19 cellular contexts compared by ENCODE assay signal in the genomic region with DNA sequence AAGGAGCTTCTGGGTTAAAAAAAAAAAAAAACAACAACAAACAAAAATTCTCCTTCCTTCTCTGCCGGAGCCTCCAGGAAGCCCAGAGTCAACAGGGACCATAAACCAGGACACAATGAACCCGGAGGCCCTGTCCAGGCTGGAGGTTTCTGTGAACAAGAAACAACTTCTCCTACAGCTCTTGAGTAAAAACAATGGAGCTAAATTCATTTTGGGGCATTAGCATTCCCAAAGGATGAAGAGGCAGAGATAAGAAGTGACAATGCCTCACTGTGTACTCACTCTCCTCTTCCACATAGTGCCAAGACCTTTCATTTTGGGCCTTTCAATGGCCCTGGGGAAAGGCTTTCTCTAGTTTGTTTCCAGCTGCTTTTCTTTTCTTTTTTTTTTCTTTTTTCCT. TPM values are rescaled to one million over a fixed set of nuclear protein-coding genes. Genes with fewer than 3 reads are reported as not detected.
DNase-seq lines count a peak whose midpoint lies in the region; ATAC-seq and TF ChIP-seq lines count a peak whose summit lies in the region.
"Had no signal": no experiment of that assay in that cellular context is flagged by ENCODE, and none has a peak within 500 bp of the region (broad histone marks: within the 10 kb centered on the region; RNA-seq: fewer than 3 reads in every experiment).

No MANE protein-coding gene starts in this region.

- no peak overlapping the region for H2AK5ac ChIP-seq in neuronal stem cell (ENCODE audit: low read depth, low read length)

- H3K9me3 Mint-ChIP-seq in Caco-2 (ENCODE audit: unreplicated experiment): no peaks in the 10 kb centered on the region
- H3K9me3 Mint-ChIP-seq: activated T-helper 1 cell treated with anti-CD3 and anti-CD28 coated beads, Interleukin-12 subunit alpha, Interleukin-12 subunit beta, Interleukin-2, Interleukin-4 antibody, amounts not matched to agents 30 ng/mL and 10 ng/mL and 1 ng/mL, durations not matched to agents 14 hours and 24 hours and 36 hours; stimulated activated naive CD8-positive, alpha-beta T cell treated with anti-CD3 and anti-CD28 coated beads, Interleukin-15, Interleukin-2, amounts not matched to agents 100 ng/mL and 50 ng/mL, for 24 hours had no signal

- H3K36me3 Mint-ChIP-seq in Caco-2 (ENCODE audit: insufficient read depth, unreplicated experiment): peaks cover 94% of the 10 kb centered on the region

- no peak overlapping the region for H2BK12ac ChIP-seq in neuronal stem cell (ENCODE audit: low read length)

- CTCF ChIA-PET in Caco-2 (lab: Charles Lee): no interaction called here

- no peak overlapping the region for H3K9ac ChIP-seq in neuronal stem cell (ENCODE audit: low read depth, low read length, poor library complexity)

- H2BK5ac ChIP-seq in neuronal stem cell (ENCODE audit: low read length): no peak overlapping the region

- peak overlapping the region; percentile 4 for H3K27ac Mint-ChIP-seq in Caco-2 (ENCODE audit: unreplicated experiment)
- H3K27ac Mint-ChIP-seq: activated T-helper 1 cell treated with anti-CD3 and anti-CD28 coated beads, Interleukin-12 subunit alpha, Interleukin-12 subunit beta, Interleukin-2, Interleukin-4 antibody, amounts not matched to agents 30 ng/mL and 10 ng/mL and 1 ng/mL, durations not matched to agents 14 hours and 24 hours and 36 hours; stimulated activated naive CD8-positive, alpha-beta T cell treated with anti-CD3 and anti-CD28 coated beads, Interleukin-15, Interleukin-2, amounts not matched to agents 100 ng/mL and 50 ng/mL, for 24 hours had no signal

- H3K4me2 ChIP-seq in neuronal stem cell (ENCODE audit: insufficient read depth, low read length, poor library complexity, severe bottlenecking): no peak overlapping the region

- peaks cover 40% of the 10 kb centered on the region for H3K4me1 ChIP-seq in Caco-2
- peaks cover 0 to 10% of the 10 kb centered on the region in 2 donors for H3K4me1 ChIP-seq in neuronal stem cell (ENCODE audit: control insufficient read depth in 2 of 2, insufficient read depth in 1 of 2, low read depth in 1 of 2, low read length in 2 of 2)

- H3K4me3 ChIP-seq in Caco-2 (ENCODE audit: low read depth, low read length) (no peak overlapping the region), fibroblast of pulmonary artery (replicated peaks; ENCODE audit: low read depth, low read length) (no peak overlapping the region), neuronal stem cell (ENCODE audit: low read length in 2 of 2) (no peak overlapping the region)
- H3K4me3 ChIP-seq: dorsolateral prefrontal cortex had no signal

- H3K79me1 ChIP-seq in neuronal stem cell (ENCODE audit: low read depth, low read length): peaks cover 4% of the 10 kb centered on the region

- WGBS in neuronal stem cell (ENCODE audit: extremely low coverage in 2 of 2, insufficient read length in 2 of 2, insufficient replicate concordance in 1 of 2), 2 donors: no CpG with 5 or more reads among the region's 2 CpGs

- peak overlapping the region; percentile 71 for H3K27ac ChIP-seq in neuronal stem cell (replicated peaks; ENCODE audit: low read length)
- H3K27ac ChIP-seq: neutrophil had no signal

- no peak overlapping the region for H3K4me3 Mint-ChIP-seq in Caco-2 (ENCODE audit: unreplicated experiment)
- H3K4me3 Mint-ChIP-seq: activated T-helper 1 cell treated with anti-CD3 and anti-CD28 coated beads, Interleukin-12 subunit alpha, Interleukin-12 subunit beta, Interleukin-2, Interleukin-4 antibody, amounts not matched to agents 30 ng/mL and 10 ng/mL and 1 ng/mL, durations not matched to agents 14 hours and 24 hours and 36 hours; stimulated activated naive CD8-positive, alpha-beta T cell treated with anti-CD3 and anti-CD28 coated beads, Interleukin-15, Interleukin-2, amounts not matched to agents 100 ng/mL and 50 ng/mL, for 24 hours had no signal

- H3K4ac ChIP-seq in neuronal stem cell (ENCODE audit: low read length): no peak overlapping the region

- DNase-seq in Caco-2 (no peak), NCI-H226 (peak; percentile 24), fibroblast of pulmonary artery (ENCODE audit: low read depth) (peak; percentile 80), neuronal stem cell (ENCODE audit: low spot score) (peak; percentile 21), SHP77 (lab: John Stamatoyannopoulos, UW) (no peak), iPS-NIHi11 (ENCODE audit: low spot score) (no peak)
- DNase-seq in activated CD4-positive, alpha-beta T cell treated with anti-CD3 and anti-CD28 coated beads for 4 hours: no peak
- DNase-seq: activated CD4-positive, alpha-beta T cell treated with anti-CD3 and anti-CD28 coated beads, Interleukin-2, amount 50 U/mL, for 48 hours; amygdala; BE2C; DMS53; dorsolateral prefrontal cortex; H7; NCI-H187; NCI-H774 had no signal

- H3K18ac ChIP-seq in neuronal stem cell (ENCODE audit: low read length): no peak overlapping the region

- H2BK120ac ChIP-seq in neuronal stem cell (ENCODE audit: low read depth, low read length): no peak overlapping the region

- no peak overlapping the region for H4K91ac ChIP-seq in neuronal stem cell (ENCODE audit: low read depth, low read length, poor library complexity)

- H2BK15ac ChIP-seq in neuronal stem cell (ENCODE audit: low read length): no peak overlapping the region

- H3K27me3 Mint-ChIP-seq in Caco-2 (ENCODE audit: insufficient read depth, unreplicated experiment): no peaks in the 10 kb centered on the region

- H2AFZ ChIP-seq in neuronal stem cell (ENCODE audit: low read length): no peak overlapping the region

- TF ChIP-seq CTCF in Caco-2 (IDR thresholded peaks at IDR 0.05; ENCODE audit: insufficient read depth in 1 of 2, low read depth in 1 of 2, low read length in 1 of 2, severe bottlenecking in 1 of 2, unreplicated experiment in 1 of 2) (no peak), fibroblast of pulmonary artery (IDR thresholded peaks at IDR 0.05; ENCODE audit: low read length, missing control alignments) (no peak)

- no peaks in the 10 kb centered on the region for H3K27me3 ChIP-seq in Caco-2 (replicated peaks; ENCODE audit: control insufficient read depth, insufficient read depth, low read length)
- H3K27me3 ChIP-seq in neuronal stem cell (ENCODE audit: control insufficient read depth in 3 of 3, insufficient read depth in 3 of 3, low read depth in 1 of 3, low read length in 3 of 3): no peaks in the 10 kb centered on the region
- H3K27me3 ChIP-seq: BE2C had no signal

- H3K9me3 ChIP-seq in Caco-2 (no peaks in the 10 kb centered on the region), neuronal stem cell (replicated peaks in 1 of 2; ENCODE audit: control insufficient read depth in 2 of 2, insufficient read depth in 1 of 2, low read depth in 1 of 2, low read length in 2 of 2) (no peaks in the 10 kb centered on the region)
- H3K9me3 ChIP-seq: BE2C, neutrophil had no signal

- H3K14ac ChIP-seq in neuronal stem cell (ENCODE audit: low read length): no peak overlapping the region

- POLR2A ChIA-PET in Caco-2 (lab: Charles Lee): interaction anchor here (0.7 to 0.8 kb wide), 2 partner anchors 23 to 1118 kb away, joined by 3 to 5 read pairs; no protein-coding TSS in a partner anchor

- no TSS peak for BruUV-seq in Caco-2 (replicated peaks; lab: Mats Ljungman, UMichigan)

- ATAC-seq in HG03039 (IDR thresholded peaks at IDR 0.05; ENCODE audit: unreplicated experiment): no peak

- no peak overlapping the region for H3K23ac ChIP-seq in neuronal stem cell (ENCODE audit: low read depth, low read length, poor library complexity)

- peaks cover 29% of the 10 kb centered on the region for H3K4me1 Mint-ChIP-seq in Caco-2 (ENCODE audit: low read depth, unreplicated experiment)

- intact Hi-C loops in Caco-2 (cut with micrococcal nuclease; ENCODE audit: unreplicated experiment): no loop called here

- H4K8ac ChIP-seq in neuronal stem cell (ENCODE audit: low read depth, low read length): no peak overlapping the region

- H3K36me3 ChIP-seq in Caco-2 (ENCODE audit: control insufficient read depth, insufficient read depth, low read length): peaks cover 3% of the 10 kb centered on the region
- no peaks in the 10 kb centered on the region for H3K36me3 ChIP-seq in neuronal stem cell (replicated peaks in 1 of 2; ENCODE audit: control insufficient read depth in 2 of 2, insufficient read depth in 2 of 2, low read length in 2 of 2)
- H3K36me3 ChIP-seq: BE2C, neutrophil had no signal

RNA-seq across cellular contexts. Expression of a gene that starts 9.0 kb away (rescaled TPM):
- 69.5 and 78.5 TPM in 2 replicates for total RNA-seq in Caco-2 (2022)
- polyA plus RNA-seq in neuronal stem cell (2013, experiment 1 of 2): 6.7 TPM
- 6.2 TPM for polyA plus RNA-seq in neuronal stem cell (2013, experiment 2 of 2)

RNA-seq across cellular contexts. Expression of a gene that starts 25.3 kb away (rescaled TPM):
- 16.1 and 17.1 TPM in 2 replicates for total RNA-seq in Caco-2 (2022)
- polyA plus RNA-seq in neuronal stem cell (2013, experiment 1 of 2): 6.6 TPM
- 6.9 TPM for polyA plus RNA-seq in neuronal stem cell (2013, experiment 2 of 2)

Comparison
In these comparisons a context has a peak if more than half of its experiments do, and no peak if none do; other contexts are left out.
1. DNase-seq: peak in NCI-H226 (single experiment), fibroblast of pulmonary artery (single experiment) and neuronal stem cell (single experiment); none in Caco-2 (0 of 2), activated CD4-positive, alpha-beta T cell treated with anti-CD3 and anti-CD28 coated beads for 4 hours (0 of 2), SHP77 (0 of 2) and iPS-NIHi11 (single experiment).